In genomic region chr10:75773139-75773801, GRCh38 we compare ENCODE assay signal across 2 cellular contexts.
TF ChIP-seq lines count a peak whose summit lies in the region.

No MANE protein-coding gene starts in this region.

TF ChIP-seq in A549, 52 proteins besides CTCF, POLR2A, EP300 and RAD21 (continued from another document and continues in another):
- TF ChIP-seq REST (IDR thresholded peaks at IDR 0.05) (no peak), CHD4 (IDR thresholded peaks at IDR 0.05; ENCODE audit: borderline replicate concordance) (no peak), FOXS1 (CRISPR knock-in tag; IDR thresholded peaks at IDR 0.05) (no peak), SREBF2 (IDR thresholded peaks at IDR 0.05) (no peak), BHLHE40 (IDR thresholded peaks at IDR 0.05; ENCODE audit: low read depth, low read length) (peak; percentile 28; the same call in 1 of the 2 replicates), ZSCAN20 (CRISPR knock-in tag; IDR thresholded peaks at IDR 0.05) (no peak), MAX (IDR thresholded peaks at IDR 0.05) (no peak), KDM5A (IDR thresholded peaks at IDR 0.05) (no peak), USF2 (IDR thresholded peaks at IDR 0.05) (no peak), NR3C1 (IDR thresholded peaks at IDR 0.05) (no peak), MYC (IDR thresholded peaks at IDR 0.05; ENCODE audit: borderline replicate concordance, low read length) (no peak), HDAC2 (IDR thresholded peaks at IDR 0.05) (no peak), ZFP36 (IDR thresholded peaks at IDR 0.05; ENCODE audit: borderline replicate concordance, partially characterized antibody) (no peak), EHF (CRISPR knock-in tag; IDR thresholded peaks at IDR 0.05) (no peak), MAFK (IDR thresholded peaks at IDR 0.05; ENCODE audit: partially characterized antibody) (no peak), ZNF302 (CRISPR knock-in tag; IDR thresholded peaks at IDR 0.05) (no peak), BCL3 (IDR thresholded peaks at IDR 0.05) (peak; percentile 52; the same call in 1 of the 3 replicates), RARB (CRISPR knock-in tag; IDR thresholded peaks at IDR 0.05) (no peak), ESRRA (IDR thresholded peaks at IDR 0.05; ENCODE audit: borderline replicate concordance, low read length) (peak; percentile 83), HOXB13 (CRISPR knock-in tag; IDR thresholded peaks at IDR 0.05; ENCODE audit: low read depth) (no peak), HMGXB4 (CRISPR knock-in tag; IDR thresholded peaks at IDR 0.05; ENCODE audit: borderline replicate concordance) (no peak), HEYL (CRISPR knock-in tag; IDR thresholded peaks at IDR 0.05) (no peak), ZC3H11A (IDR thresholded peaks at IDR 0.05) (no peak), NFE2L2 (conservative IDR thresholded peaks at IDR 0.05; ENCODE audit: low read length) (no peak), CBX8 (IDR thresholded peaks at IDR 0.05) (no peak), E2F6 (IDR thresholded peaks at IDR 0.05; ENCODE audit: borderline replicate concordance, low read depth) (no peak)

TF ChIP-seq in GM12878, 131 proteins besides CTCF, POLR2A, EP300 and RAD21 (continued from another document and continues in another):
- TF ChIP-seq NKRF (conservative IDR thresholded peaks at IDR 0.05): no peak
- no peak for TF ChIP-seq HSF1 (IDR thresholded peaks at IDR 0.05; ENCODE audit: low read depth, low read length)
- TF ChIP-seq JUND (IDR thresholded peaks at IDR 0.05; ENCODE audit: low read depth, low read length): no peak
- no peak for TF ChIP-seq ATF7 (IDR thresholded peaks at IDR 0.05; ENCODE audit: low read depth)
- TF ChIP-seq FOXM1 (IDR thresholded peaks at IDR 0.05; ENCODE audit: low read depth, low read length): no peak
- TF ChIP-seq POU2F2 (IDR thresholded peaks at IDR 0.05; ENCODE audit: borderline replicate concordance, low read depth, low read length): no peak
- no peak for TF ChIP-seq ELK1 (IDR thresholded peaks at IDR 0.05; ENCODE audit: low read depth, low read length)
- TF ChIP-seq MEF2B (IDR thresholded peaks at IDR 0.05; ENCODE audit: partially characterized antibody, poor library complexity, severe bottlenecking): peak; percentile 69
- no peak for TF ChIP-seq FOS (IDR thresholded peaks at IDR 0.05; ENCODE audit: borderline replicate concordance, extremely low read depth, insufficient read length)
- TF ChIP-seq IKZF2 (IDR thresholded peaks at IDR 0.05): peak; percentile 67 to 71; a peak in 2 of 4 replicates
- no peak for TF ChIP-seq KLF5 (IDR thresholded peaks at IDR 0.05; ENCODE audit: partially characterized antibody)
- no peak for TF ChIP-seq CHD1 (IDR thresholded peaks at IDR 0.05; ENCODE audit: low read depth, low read length)
- TF ChIP-seq RELB (IDR thresholded peaks at IDR 0.05; ENCODE audit: low read depth): peak; percentile 25; the same call in 1 of the 2 replicates
- TF ChIP-seq TCF3 (IDR thresholded peaks at IDR 0.05; ENCODE audit: borderline replicate concordance, insufficient read depth, low read depth, low read length): no peak
- TF ChIP-seq BMI1 (IDR thresholded peaks at IDR 0.05; ENCODE audit: borderline replicate concordance): 0 out of 2 replicates have a peak, but pooled peaks have one; percentile 15
- no peak for TF ChIP-seq SKIL (IDR thresholded peaks at IDR 0.05; ENCODE audit: low read depth, poor library complexity, severe bottlenecking)
- no peak for TF ChIP-seq CREB1 (IDR thresholded peaks at IDR 0.05; ENCODE audit: low read depth)
- no peak for TF ChIP-seq USF1 (IDR thresholded peaks at IDR 0.05; ENCODE audit: borderline replicate concordance, extremely low read length, insufficient read depth, low read depth, low read length)
- TF ChIP-seq NR2F1 (conservative IDR thresholded peaks at IDR 0.05): peak; percentile 82
- no peak for TF ChIP-seq WRNIP1 (IDR thresholded peaks at IDR 0.05; ENCODE audit: borderline replicate concordance, low read depth, low read length)
- no peak for TF ChIP-seq CHD4 (IDR thresholded peaks at IDR 0.05)
- TF ChIP-seq STAT1 (conservative IDR thresholded peaks at IDR 0.05): no peak
- 0 out of 2 replicates have a peak, but pooled peaks have one; percentile 39 for TF ChIP-seq MTA2 (IDR thresholded peaks at IDR 0.05; ENCODE audit: low read depth)
- TF ChIP-seq HDAC6 (IDR thresholded peaks at IDR 0.05; ENCODE audit: unreplicated experiment): no peak
- no peak for TF ChIP-seq ZBTB4 (CRISPR knock-in tag; IDR thresholded peaks at IDR 0.05)
- no peak for TF ChIP-seq CUX1 (IDR thresholded peaks at IDR 0.05; ENCODE audit: insufficient replicate concordance, low read depth, low read length)
- no peak for TF ChIP-seq EGR1 (IDR thresholded peaks at IDR 0.05; ENCODE audit: borderline replicate concordance in 1 of 2, low read depth in 2 of 2, low read length in 2 of 2)
